In the genomic region with DNA sequence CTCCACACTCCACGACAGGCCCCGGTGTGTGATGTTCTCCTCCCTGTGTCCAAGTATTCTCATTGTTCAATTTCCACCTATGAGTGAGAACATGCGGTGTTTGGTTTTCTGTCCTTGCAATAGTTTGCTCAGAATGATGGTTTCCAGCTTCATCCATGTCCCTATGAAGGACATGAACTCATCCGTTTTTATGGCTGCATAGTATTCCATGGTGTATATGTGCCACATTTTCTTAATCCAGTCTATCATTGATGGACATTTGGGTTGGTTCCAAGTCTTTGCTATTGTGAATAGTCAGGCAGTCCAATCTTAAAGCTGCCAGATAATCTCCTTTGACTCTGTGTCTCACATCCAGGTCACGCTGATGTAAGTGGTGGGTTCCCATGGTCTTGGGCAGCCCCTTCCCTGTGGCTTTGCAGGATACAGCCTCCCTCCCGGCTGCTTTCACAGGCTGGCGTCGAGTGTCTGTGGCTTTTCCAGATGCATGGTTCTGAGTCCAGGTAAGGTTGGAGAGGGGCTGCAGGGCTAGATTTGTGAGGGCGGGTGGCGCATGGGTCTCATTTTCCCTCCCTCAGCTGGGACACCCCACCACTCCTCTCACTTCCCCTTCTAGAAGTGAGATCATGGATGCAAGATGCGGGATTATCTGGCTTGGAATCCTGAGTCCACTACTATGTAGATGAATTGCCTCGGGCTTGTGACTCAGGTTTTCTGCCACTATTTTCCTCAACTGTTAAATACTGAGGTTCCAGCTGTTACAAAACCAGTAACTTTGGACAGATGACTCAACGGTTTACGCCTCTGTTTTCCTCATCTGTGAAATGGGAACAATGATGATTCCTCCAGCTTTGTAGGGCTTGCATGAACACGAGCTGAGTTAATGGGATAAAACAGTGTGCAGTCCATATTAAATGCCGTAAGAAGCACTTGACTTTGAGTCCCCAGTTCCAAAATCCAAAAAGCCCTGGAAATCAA, we compare ENCODE assay signal across 10 cellular contexts. TPM values are rescaled to one million over a fixed set of nuclear protein-coding genes. Genes with fewer than 3 reads are reported as not detected.
DNase-seq lines count a peak whose midpoint lies in the region; ATAC-seq, FAIRE-seq and TF ChIP-seq lines count a peak whose summit lies in the region.
"Not testable (repeated sequence)": the region's sequence is repeated elsewhere in the genome, so short reads cannot be mapped to it uniquely, and the experiment has no call there.
"Had no signal": no experiment of that assay in that cellular context is flagged by ENCODE, and none has a peak within 500 bp of the region (broad histone marks: within the 10 kb centered on the region; RNA-seq: fewer than 3 reads in every experiment).

No MANE protein-coding gene starts in this region.

- H3K4ac ChIP-seq in trophoblast cell (ENCODE audit: low read depth, low read length), result not testable (repeated sequence)

- BruUV-seq in GM12878 (replicated peaks; lab: Mats Ljungman, UMichigan), result not testable (repeated sequence)

- not testable (repeated sequence) for H3K4me3 ChIP-seq in GM12878; epithelial cell of esophagus (ENCODE audit: low read length); trophoblast cell (ENCODE audit: low read depth, low read length)

- not testable (repeated sequence) for ATAC-seq in GM18505 (IDR thresholded peaks at IDR 0.05; ENCODE audit: unreplicated experiment); GM12878

- CTCF ChIA-PET in GM12878 (lab: Yijun Ruan, JAX), result interaction anchor here (0.8 to 1.3 kb wide), 3 partner anchors 30 to 66 kb away, joined by 4 to 6 read pairs (median 4); no protein-coding TSS in a partner anchor

- 91% methylated on average over 14 of the region's 16 CpGs for WGBS in GM12878 (ENCODE audit: insufficient coverage, insufficient replicate concordance, low lambda C conversion rate, missing lambda C conversion rate)
- WGBS in trophoblast cell (ENCODE audit: extremely low coverage, insufficient coverage, insufficient read length), result no CpG with 5 or more reads among the region's 16 CpGs

- H3K23ac ChIP-seq in trophoblast cell (ENCODE audit: low read length), result not testable (repeated sequence)

- POLR2A ChIA-PET in GM12878 (lab: Charles Lee), result interaction anchor here (0.7 to 1.2 kb wide), 4 partner anchors 12 to 66 kb away, joined by 3 to 7 read pairs (median 4); no protein-coding TSS in a partner anchor

- not testable (repeated sequence) for H4K12ac ChIP-seq in trophoblast cell (ENCODE audit: low read depth, low read length)

- H4K8ac ChIP-seq in trophoblast cell (ENCODE audit: low read depth, low read length), result not testable (repeated sequence)

- intact Hi-C loops in GM12878 (cut with micrococcal nuclease; ENCODE audit: unreplicated experiment), result not testable (repeated sequence)

- H3K18ac ChIP-seq in trophoblast cell (ENCODE audit: low read length), result not testable (repeated sequence)

- H3K79me1 ChIP-seq in trophoblast cell (ENCODE audit: low read length), result not testable (repeated sequence)

- H3K4me1 ChIP-seq in GM12878 (ENCODE audit: control insufficient read depth, insufficient read depth, low read length), result peaks cover 34% of the 10 kb centered on the region
- not testable (repeated sequence) for H3K4me1 ChIP-seq in trophoblast cell (ENCODE audit: control insufficient read depth in 1 of 2, insufficient read depth in 2 of 2, low read length in 2 of 2)

- TF ChIP-seq POLR2A in GM18505 (IDR thresholded peaks at IDR 0.05; ENCODE audit: borderline replicate concordance, extremely low read depth, insufficient read depth, insufficient read length), result peak; percentile 21
- not testable (repeated sequence) for TF ChIP-seq POLR2A in GM12878 (IDR thresholded peaks at IDR 0.05; ENCODE audit: low read depth, low read length)

- peaks cover 11 to 21% of the 10 kb centered on the region in 2 experiments; a peak in 3 of 4 replicates for H3K36me3 ChIP-seq in GM12878 (ENCODE audit: control insufficient read depth in 2 of 2, insufficient read depth in 2 of 2, low read length in 1 of 2)
- H3K36me3 ChIP-seq in trophoblast cell (ENCODE audit: control insufficient read depth in 1 of 2, insufficient read depth in 2 of 2, low read length in 2 of 2), result not testable (repeated sequence)

- H3K9me3 ChIP-seq in GM12878 (replicated peaks; ENCODE audit: control insufficient read depth, insufficient read depth, low read length); trophoblast cell (ENCODE audit: insufficient read depth, low read depth, low read length): not testable (repeated sequence)

- not testable (repeated sequence) for H2BK120ac ChIP-seq in trophoblast cell (ENCODE audit: insufficient read depth, low read length, poor library complexity)

- peaks cover 35% of the 10 kb centered on the region for H3K79me2 ChIP-seq in GM12878 (ENCODE audit: control insufficient read depth, insufficient read depth, low read length)
- H3K79me2 ChIP-seq in trophoblast cell (ENCODE audit: control insufficient read depth, insufficient read depth, low read length, poor library complexity), result not testable (repeated sequence)

- not testable (repeated sequence) for H3K4me2 ChIP-seq in GM12878 (ENCODE audit: control insufficient read depth, insufficient read depth); trophoblast cell (ENCODE audit: low read length)

- not testable (repeated sequence) for TF ChIP-seq RAD21 in GM12878 (IDR thresholded peaks at IDR 0.05; ENCODE audit: insufficient read depth, low read depth, low read length)

- SMC1A ChIA-PET in GM12878 (lab: Charles Lee; ENCODE audit: uncharacterized antibody, unreplicated experiment), result interaction anchor here (0.5 kb wide), 1 partner anchor 395 kb away, joined by 3 read pairs; no protein-coding TSS in a partner anchor

- not testable (repeated sequence) for H3K27me3 ChIP-seq in GM12878 (replicated peaks in 1 of 2; ENCODE audit: control insufficient read depth in 2 of 2, insufficient read depth in 2 of 2, low read length in 1 of 2)
- peaks cover 12% of the 10 kb centered on the region for H3K27me3 ChIP-seq in trophoblast cell (ENCODE audit: insufficient read depth, low read length)

- DNase-seq in CD1c-positive myeloid dendritic cell (ENCODE audit: extremely low spot score), result peak; percentile 32
- DNase-seq in LHCN-M2 (ENCODE audit: low read depth), result peak; percentile 26
- peak; percentile 50 for DNase-seq in NCI-H226
- DNase-seq in RKO (ENCODE audit: low spot score), result peak; percentile 9
- not testable (repeated sequence) for DNase-seq in GM12878 (ENCODE audit: low read depth, low spot score)
- DNase-seq in epithelial cell of esophagus (ENCODE audit: low read depth), result peak; percentile 38
- peak; percentile 87 to 92 for DNase-seq in trophoblast cell

- not testable (repeated sequence) for TF ChIP-seq CTCF in GM12878 (IDR thresholded peaks at IDR 0.05 in 2 of 3, conservative IDR thresholded peaks at IDR 0.05 in 1 of 3; ENCODE audit: control insufficient read depth in 2 of 3, extremely low read depth in 1 of 3, insufficient read depth in 1 of 3, low read depth in 3 of 3, low read length in 3 of 3); epithelial cell of esophagus (IDR thresholded peaks at IDR 0.05; ENCODE audit: insufficient read depth, low read depth, low read length, missing control alignments)

- H3K14ac ChIP-seq in trophoblast cell (ENCODE audit: low read length), result not testable (repeated sequence)

- not testable (repeated sequence) for H2AK5ac ChIP-seq in trophoblast cell (ENCODE audit: low read length)

- RAD21 ChIA-PET in GM12878 (lab: Charles Lee; ENCODE audit: unreplicated experiment), result interaction anchor here (0.6 kb wide), 1 partner anchor 12 kb away, joined by 3 read pairs; no protein-coding TSS in a partner anchor

- H3K9ac ChIP-seq in GM12878 (ENCODE audit: control insufficient read depth, insufficient read depth, low read length); trophoblast cell (ENCODE audit: low read length): not testable (repeated sequence)

- TF ChIP-seq EP300 in GM12878 (IDR thresholded peaks at IDR 0.05; ENCODE audit: borderline replicate concordance in 1 of 2, control insufficient read depth in 1 of 2, low read depth in 2 of 2, low read length in 2 of 2), result not testable (repeated sequence)

- in situ Hi-C loops in GM12878 (cut with MboI), result not testable (repeated sequence)

- not testable (repeated sequence) for H2BK12ac ChIP-seq in trophoblast cell (ENCODE audit: low read length)

- H4K91ac ChIP-seq in trophoblast cell (ENCODE audit: low read depth, low read length), result not testable (repeated sequence)

- not testable (repeated sequence) for H4K20me1 ChIP-seq in GM12878 (ENCODE audit: control insufficient read depth, insufficient read depth)

- not testable (repeated sequence) for H2AFZ ChIP-seq in GM12878 (ENCODE audit: control insufficient read depth, low read depth, low read length); trophoblast cell (ENCODE audit: insufficient read depth, low read length, poor library complexity)

- H3K27ac ChIP-seq in GM12878 (ENCODE audit: control insufficient read depth, insufficient read depth); trophoblast cell (ENCODE audit: low read depth, low read length): not testable (repeated sequence)

- FAIRE-seq in GM12878 (lab: Jason Lieb, UNC), result not testable (repeated sequence)

- H2BK5ac ChIP-seq in trophoblast cell (ENCODE audit: low read depth, low read length, poor library complexity), result not testable (repeated sequence)

RNA-seq across cellular contexts. Expression of gene CD70, which starts 8.1 kb away (rescaled TPM):
- total RNA-seq in LHCN-M2 (2014; rRNA removed) (3.3 and 6.5 TPM in 2 replicates), GM12878 (2014; rRNA removed) (421 and 441 TPM in 2 replicates), GM12878 (2014; rRNA removed; fragmentation: Illumina TruSeq; extraction: Trizol) (151 and 155 TPM in 2 replicates), GM12878 (2021) (269 and 285 TPM in 2 replicates)
- 1.3 TPM for polyA plus RNA-seq in LHCN-M2 (2012)
- total RNA-seq in GM12878 (2013; cell fraction: nucleolus; rRNA removed), result 147 and 150 TPM in 2 replicates
- polyA plus RNA-seq in GM12878 (2011; ENCODE audit: low read depth), result 88.8 TPM
- polyA plus RNA-seq in GM12878 (2011; rRNA removed) (117 and 262 TPM in 2 replicates), GM12878 (2014; fragmentation: Illumina TruSeq; extraction: Trizol) (9.4 and 52.9 TPM in 2 replicates), GM12878 (2014; fragmentation: Nextera tagmentation; extraction: Ambion mirVana) (10 to 100 TPM; 16.4 to 35.8 TPM), GM12878 (2014; rRNA removed) (405 and 437 TPM in 2 replicates), GM12878 (2016; fragmentation: Nextera tagmentation; extraction: Ambion mirVana) (100 to 1,000 TPM; 348 to 371 TPM)
- 434 and 636 TPM in 2 replicates for polyA plus RNA-seq in GM12878 (2011; cell fraction: cytosol; rRNA removed)
- 321 and 457 TPM in 2 replicates for polyA plus RNA-seq in GM12878 (2011; cell fraction: nucleus; rRNA removed)
- 227 and 312 TPM in 2 replicates for polyA plus RNA-seq in GM12878 (2012)
- 149 and 245 TPM in 2 replicates for polyA minus RNA-seq in GM12878 (2011; rRNA and poly(A)+ RNA removed)
- polyA minus RNA-seq in GM12878 (2011; cell fraction: cytosol; rRNA and poly(A)+ RNA removed), result 94.1 and 120 TPM in 2 replicates
- 56.8 and 85.8 TPM in 2 replicates for polyA minus RNA-seq in GM12878 (2011; cell fraction: nucleus; rRNA and poly(A)+ RNA removed)
- not detected in 2 replicates for polyA plus RNA-seq in trophoblast cell (2013)
- total RNA-seq: CD4-positive, alpha-beta T cell; HFFc6 had no signal

RNA-seq across cellular contexts. Expression of gene TNFSF9, which starts 52.0 kb away (rescaled TPM):
- total RNA-seq in LHCN-M2 (2014; rRNA removed) (1.3 and 1.7 TPM in 2 replicates), GM12878 (2014; rRNA removed) (72.8 and 75.3 TPM in 2 replicates), GM12878 (2014; rRNA removed; fragmentation: Illumina TruSeq; extraction: Trizol) (20.9 and 22.7 TPM in 2 replicates), GM12878 (2021) (60.1 TPM in 2 replicates)
- 2.3 TPM for polyA plus RNA-seq in LHCN-M2 (2012)
- total RNA-seq in GM12878 (2013; cell fraction: nucleolus; rRNA removed), result 48.6 and 53.3 TPM in 2 replicates
- 20.3 TPM for polyA plus RNA-seq in GM12878 (2011; ENCODE audit: low read depth)
- polyA plus RNA-seq in GM12878 (2011; rRNA removed) (24.6 and 33.3 TPM in 2 replicates), GM12878 (2014; fragmentation: Illumina TruSeq; extraction: Trizol) (13.4 and 14.7 TPM in 2 replicates), GM12878 (2014; fragmentation: Nextera tagmentation; extraction: Ambion mirVana) (10 to 100 TPM in 1 of 2 experiments, 1 to 10 TPM in 1; 6.2 to 12.8 TPM), GM12878 (2014; rRNA removed) (46.8 and 48.0 TPM in 2 replicates), GM12878 (2016; fragmentation: Nextera tagmentation; extraction: Ambion mirVana) (10 to 100 TPM; 20.7 to 21.5 TPM)
- 31.1 and 35.9 TPM in 2 replicates for polyA plus RNA-seq in GM12878 (2011; cell fraction: cytosol; rRNA removed)
- 21.7 and 29.6 TPM in 2 replicates for polyA plus RNA-seq in GM12878 (2011; cell fraction: nucleus; rRNA removed)
- 41.9 and 76.9 TPM in 2 replicates for polyA plus RNA-seq in GM12878 (2012)
- polyA minus RNA-seq in GM12878 (2011; rRNA and poly(A)+ RNA removed), result 11.6 and 25.0 TPM in 2 replicates
- 19.6 and 29.1 TPM in 2 replicates for polyA minus RNA-seq in GM12878 (2011; cell fraction: cytosol; rRNA and poly(A)+ RNA removed)
- polyA minus RNA-seq in GM12878 (2011; cell fraction: nucleus; rRNA and poly(A)+ RNA removed), result 14.4 and 18.5 TPM in 2 replicates
- 0.70 and 0.87 TPM in 2 replicates for polyA plus RNA-seq in trophoblast cell (2013)

Comparison
In these comparisons a context has a peak if more than half of its experiments do, and no peak if none do; other contexts are left out.
1. RNA of gene CD70, which starts 8.1 kb away (total RNA-seq): 147 to 441 TPM in GM12878; 3.3 to 6.5 TPM in LHCN-M2; every median in the first group is over 10 times any median in the second.